ENCODE assay signal across 28 cellular contexts in genomic region chr1:41341365-41341683, GRCh38. TPM values are rescaled to one million over a fixed set of nuclear protein-coding genes. Genes with fewer than 3 reads are reported as not detected.
DNase-seq lines count a peak whose midpoint lies in the region; ATAC-seq and TF ChIP-seq lines count a peak whose summit lies in the region.
"Had no signal": no experiment of that assay in that cellular context is flagged by ENCODE, and none has a peak within 500 bp of the region (broad histone marks: within the 10 kb centered on the region; RNA-seq: fewer than 3 reads in every experiment).

No MANE protein-coding gene starts in this region.

- H3K14ac ChIP-seq in mesenchymal stem cell (ENCODE audit: low read length in 2 of 2) = no peak overlapping the region

- H3K4me3 ChIP-seq in WERI-Rb-1 (ENCODE audit: low read depth, low read length) = no peak overlapping the region
- H3K4me3 ChIP-seq in mesenchymal stem cell (ENCODE audit: insufficient read depth in 1 of 2, low read depth in 1 of 2, low read length in 2 of 2) = no peak overlapping the region
- H3K4me3 ChIP-seq: GM23248, ovary, testis had no signal

- H3K4me1 ChIP-seq in mesenchymal stem cell (ENCODE audit: control insufficient read depth, insufficient read depth, low read depth, low read length) = peaks cover 8% of the 10 kb centered on the region
- H3K4me1 ChIP-seq: foreskin keratinocyte, testis had no signal

- H3K18ac ChIP-seq in mesenchymal stem cell (ENCODE audit: low read depth in 1 of 2, low read length in 2 of 2) = no peak overlapping the region

- H2BK12ac ChIP-seq in mesenchymal stem cell (ENCODE audit: low read length in 2 of 2) = no peak overlapping the region

- no peak overlapping the region for H3K9ac ChIP-seq in mesenchymal stem cell (ENCODE audit: low read length)
- H3K9ac ChIP-seq: GM23248, SK-N-SH had no signal

- intact Hi-C loops in left cardiac atrium (cut with DNase I) = no loop called here

- no peak overlapping the region for H3K23ac ChIP-seq in mesenchymal stem cell (ENCODE audit: low read length in 2 of 2)

- H4K91ac ChIP-seq in mesenchymal stem cell (ENCODE audit: low read length) = no peak overlapping the region

- no peak for ATAC-seq in left cardiac atrium
- ATAC-seq: activated CD4-positive, CD25-positive, alpha-beta regulatory T cell treated with anti-CD3 and anti-CD28 coated beads, Interleukin-2, amount 50 U/mL, for 24 hours; activated CD8-positive, alpha-beta memory T cell treated with anti-CD3 and anti-CD28 coated beads, Interleukin-2, amount 10 ng/mL, durations not matched to agents 7 days and 5 days; Right ventricle myocardium inferior; stimulated activated naive CD8-positive, alpha-beta T cell treated with anti-CD3 and anti-CD28 coated beads, Interleukin-15, Interleukin-2, amounts not matched to agents 100 U/mL and 50 U/mL, for 24 hours had no signal

- H3K27ac ChIP-seq in WERI-Rb-1 (peak overlapping the region; percentile 28), mesenchymal stem cell (ENCODE audit: low read length, poor library complexity, severe bottlenecking) (no peak overlapping the region)
- H3K27ac ChIP-seq: foreskin keratinocyte, GM23248, ovary, testis had no signal

- H3K36me3 Mint-ChIP-seq in glutamatergic neuron (ENCODE audit: unreplicated experiment) = peaks cover 5% of the 10 kb centered on the region
- H3K36me3 Mint-ChIP-seq: CD4-positive, alpha-beta memory T cell had no signal

- H3K9me3 ChIP-seq in WERI-Rb-1 (ENCODE audit: severe bottlenecking) (peaks cover 3% of the 10 kb centered on the region), mesenchymal stem cell (ENCODE audit: control insufficient read depth, low read length) (peaks cover 35% of the 10 kb centered on the region)
- H3K9me3 ChIP-seq: ovary, SK-N-SH, testis had no signal

- H3K4ac ChIP-seq in mesenchymal stem cell (ENCODE audit: low read depth in 1 of 2, low read length in 2 of 2) = no peak overlapping the region

- no peak overlapping the region for H3K27ac Mint-ChIP-seq in glutamatergic neuron (ENCODE audit: unreplicated experiment)
- H3K27ac Mint-ChIP-seq: activated CD8-positive, alpha-beta memory T cell treated with anti-CD3 and anti-CD28 coated beads, Interleukin-2, amount 10 ng/mL, durations not matched to agents 7 days and 5 days; CD4-positive, alpha-beta memory T cell; T-helper 1 cell treated with Interleukin-12 subunit alpha and Interleukin-12 subunit beta and Interleukin-4 antibody, amounts not matched to agents 30 μg/mL and 1 μg/mL, for 36 hours had no signal

- no peaks in the 10 kb centered on the region for H3K36me3 ChIP-seq in WERI-Rb-1
- H3K36me3 ChIP-seq in mesenchymal stem cell (ENCODE audit: control insufficient read depth in 1 of 2, insufficient read depth in 2 of 2, low read depth in 1 of 2, low read length in 2 of 2) = no peaks in the 10 kb centered on the region
- H3K36me3 ChIP-seq: esophagus squamous epithelium, ovary had no signal

- H2AFZ ChIP-seq in mesenchymal stem cell (ENCODE audit: low read depth, low read length) = no peak overlapping the region
- H2AFZ ChIP-seq: GM23248 had no signal

- no peak overlapping the region for H3K4me3 Mint-ChIP-seq in glutamatergic neuron (ENCODE audit: unreplicated experiment)
- H3K4me3 Mint-ChIP-seq: activated CD8-positive, alpha-beta memory T cell treated with anti-CD3 and anti-CD28 coated beads, Interleukin-2, amount 10 ng/mL, durations not matched to agents 7 days and 5 days; CD4-positive, alpha-beta memory T cell; T-helper 1 cell treated with Interleukin-12 subunit alpha and Interleukin-12 subunit beta and Interleukin-4 antibody, amounts not matched to agents 30 μg/mL and 1 μg/mL, for 36 hours had no signal

- TF ChIP-seq CTCF in WERI-Rb-1 (IDR thresholded peaks at IDR 0.05; ENCODE audit: low read depth, low read length) = no peak
- no peak for TF ChIP-seq CTCF in glutamatergic neuron (IDR thresholded peaks at IDR 0.05; ENCODE audit: partially characterized antibody, unreplicated experiment)

- DNase-seq in activated effector memory CD4-positive, alpha-beta T cell treated with anti-CD3 and anti-CD28 coated beads, Interleukin-2, amount 50 U/mL, for 16 hours = peak; percentile 10
- DNase-seq in activated effector memory CD4-positive, alpha-beta T cell treated with Interleukin-2 at 50 U/mL for 16 hours = no peak
- no peak for DNase-seq in WERI-Rb-1
- DNase-seq in mesenchymal stem cell = peak; percentile 27
- DNase-seq in left cardiac atrium = no peak
- DNase-seq in SKM-1 treated with dmso at 0.1 percent for 144 hours (lab: John Stamatoyannopoulos, UW; ENCODE audit: unreplicated experiment) = no peak
- DNase-seq in glutamatergic neuron = no peak
- no peak for DNase-seq in MV-4-11 (lab: John Stamatoyannopoulos, UW)
- DNase-seq: activated CD4-positive, alpha-beta T cell treated with anti-CD3 and anti-CD28 coated beads, Interleukin-2, amount 50 U/mL, for 4 hours; activated CD8-positive, alpha-beta memory T cell treated with anti-CD3 and anti-CD28 coated beads, Interleukin-2, amount 10 ng/mL, durations not matched to agents 7 days and 5 days; activated naive CD4-positive, alpha-beta T cell; caudate nucleus; CD4-positive, alpha-beta memory T cell; esophagus squamous epithelium; foreskin keratinocyte; IMR-90; mammary epithelial cell; NCI-H1092 treated with DMSO at 0.1 percent for 48 hours; NCI-H187 treated with DMSO at 0.1 percent for 48 hours; NCI-H510A; SK-N-SH; stimulated activated naive CD8-positive, alpha-beta T cell treated with anti-CD3 and anti-CD28 coated beads, Interleukin-15, Interleukin-2, amounts not matched to agents 100 U/mL and 50 U/mL, for 24 hours; testis had no signal

- peak overlapping the region; percentile 12 for H4K8ac ChIP-seq in mesenchymal stem cell (ENCODE audit: low read length)

- H2BK15ac ChIP-seq in mesenchymal stem cell (ENCODE audit: low read depth, poor library complexity, severe bottlenecking) = no peak overlapping the region

- H3K9me3 Mint-ChIP-seq in glutamatergic neuron (ENCODE audit: unreplicated experiment) = peaks cover 6% of the 10 kb centered on the region

- no peaks in the 10 kb centered on the region for H3K4me1 Mint-ChIP-seq in glutamatergic neuron (ENCODE audit: low read depth, unreplicated experiment)

- no peak overlapping the region for H3K4me2 ChIP-seq in mesenchymal stem cell (ENCODE audit: low read length, poor library complexity, severe bottlenecking)
- H3K4me2 ChIP-seq: SK-N-SH had no signal

- H2BK5ac ChIP-seq in mesenchymal stem cell (ENCODE audit: low read depth, low read length, poor library complexity, severe bottlenecking) = no peak overlapping the region

- no peak overlapping the region for H2BK120ac ChIP-seq in mesenchymal stem cell (ENCODE audit: low read depth, low read length)

- no peak overlapping the region for H2AK5ac ChIP-seq in mesenchymal stem cell (ENCODE audit: low read length, severe bottlenecking)

- no peaks in the 10 kb centered on the region for H3K27me3 ChIP-seq in WERI-Rb-1 (ENCODE audit: insufficient read depth, low read depth, severe bottlenecking)
- peaks cover 0 to 4% of the 10 kb centered on the region in 2 experiments for H3K27me3 ChIP-seq in mesenchymal stem cell (ENCODE audit: control insufficient read depth in 1 of 2, insufficient read depth in 1 of 2, low read length in 2 of 2)
- H3K27me3 ChIP-seq: ovary, testis had no signal

- peaks cover 6% of the 10 kb centered on the region for H3K27me3 Mint-ChIP-seq in glutamatergic neuron (ENCODE audit: unreplicated experiment)

- H3K79me1 ChIP-seq in mesenchymal stem cell (replicated peaks; ENCODE audit: low read length, poor library complexity, severe bottlenecking) = no peaks in the 10 kb centered on the region

RNA-seq across cellular contexts. Expression of gene FOXO6, which starts 19.9 kb away (rescaled TPM):
- 0.59 TPM for polyA plus RNA-seq in mesenchymal stem cell (2013, experiment 1 of 2)
- polyA plus RNA-seq in mesenchymal stem cell (2013, experiment 2 of 2) = 0.71 TPM
- 1 to 10 TPM; 1.8 to 2.9 TPM for total RNA-seq in left cardiac atrium
- total RNA-seq in glutamatergic neuron (ENCODE audit: unreplicated experiment) = 11.7 TPM
- total RNA-seq: activated CD8-positive, alpha-beta memory T cell treated with anti-CD3 and anti-CD28 coated beads, Interleukin-2, amount 10 ng/mL, durations not matched to agents 7 days and 5 days; CD4-positive, alpha-beta memory T cell; GM23248; IMR-90 had no signal
- polyA plus RNA-seq: CD4-positive, alpha-beta memory T cell; GM23248; IMR-90; mammary epithelial cell had no signal

Comparison
In these comparisons a context has a peak if more than half of its experiments do, and no peak if none do; other contexts are left out.
1. DNase-seq: peak in activated effector memory CD4-positive, alpha-beta T cell treated with anti-CD3 and anti-CD28 coated beads, Interleukin-2, amount 50 U/mL, for 16 hours (single experiment) and mesenchymal stem cell (single experiment); none in activated effector memory CD4-positive, alpha-beta T cell treated with Interleukin-2 at 50 U/mL for 16 hours (single experiment), WERI-Rb-1 (single experiment), left cardiac atrium (single experiment), SKM-1 treated with dmso at 0.1 percent for 144 hours (single experiment), glutamatergic neuron (single experiment) and MV-4-11 (single experiment).